Comparison of ENCODE assay signal across 29 cellular contexts in the genomic region with DNA sequence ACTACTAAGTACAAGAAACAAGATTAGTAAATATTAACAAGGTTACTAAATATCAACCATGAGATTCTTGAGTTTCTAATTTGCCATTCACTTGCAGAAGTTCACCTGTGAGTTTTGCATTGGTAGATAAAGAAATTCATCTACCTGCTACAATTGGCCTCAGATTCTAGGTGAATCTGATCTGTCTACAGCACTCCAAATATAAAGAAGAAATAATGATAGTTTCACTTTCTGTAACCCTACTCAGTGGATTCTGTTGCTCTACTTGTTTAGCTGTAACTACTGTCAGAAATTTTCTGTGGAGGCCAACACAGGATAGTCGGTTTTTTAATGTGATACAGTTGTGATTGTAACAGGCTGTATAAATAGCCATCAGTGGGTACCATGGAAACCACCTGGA.
DNase-seq lines count a peak whose midpoint lies in the region; ATAC-seq and TF ChIP-seq lines count a peak whose summit lies in the region.
"Had no signal": no experiment of that assay in that cellular context is flagged by ENCODE, and none has a peak within 500 bp of the region (broad histone marks: within the 10 kb centered on the region; RNA-seq: fewer than 3 reads in every experiment).

No MANE protein-coding gene starts in this region.

- H3K9me3 ChIP-seq in OCI-LY7 (ENCODE audit: low read length) (no peaks in the 10 kb centered on the region), neural cell (ENCODE audit: low read length) (no peaks in the 10 kb centered on the region), upper lobe of right lung (no peaks in the 10 kb centered on the region)
- H3K9me3 ChIP-seq: esophagus muscularis mucosa, right lobe of liver, transverse colon had no signal

- TF ChIP-seq RAD21 in neural cell (conservative IDR thresholded peaks at IDR 0.05) = no peak

- POLR2A ChIA-PET in OCI-LY7 (lab: Charles Lee) = interaction anchor here (0.5 to 1.2 kb wide), 7 partner anchors 14 to 233 kb away, joined by 3 to 6 read pairs (median 3); no protein-coding TSS in a partner anchor

- no peak for ATAC-seq in upper lobe of right lung
- ATAC-seq in GM21390 (IDR thresholded peaks at IDR 0.05; ENCODE audit: unreplicated experiment) = no peak
- ATAC-seq: GM23338, left colon, right lobe of liver, SK-N-SH treated with all-trans-retinoic acid at 6 μM for 48 hours had no signal

- intact Hi-C loops in OCI-LY7 (cut with micrococcal nuclease; ENCODE audit: unreplicated experiment) (no loop called here), upper lobe of right lung (cut with DNase I) (no loop called here)

- H4K20me1 ChIP-seq in OCI-LY7 (ENCODE audit: insufficient read depth, low read length) = no peaks in the 10 kb centered on the region
- H4K20me1 ChIP-seq in neural cell (ENCODE audit: insufficient read depth) = no peaks in the 10 kb centered on the region

- no peaks in the 10 kb centered on the region for H3K79me2 ChIP-seq in OCI-LY7 (ENCODE audit: insufficient read depth, low read depth, low read length)
- no peaks in the 10 kb centered on the region for H3K79me2 ChIP-seq in neural cell (replicated peaks; ENCODE audit: insufficient read depth, low read length)
- H3K79me2 ChIP-seq: hepatocyte had no signal

- H3K27me3 ChIP-seq in neural cell (ENCODE audit: insufficient read depth, low read depth, low read length) (no peaks in the 10 kb centered on the region), upper lobe of right lung (no peaks in the 10 kb centered on the region)
- H3K27me3 ChIP-seq: esophagus muscularis mucosa, hepatocyte, right lobe of liver, transverse colon had no signal

- CTCF ChIA-PET in OCI-LY7 (lab: Charles Lee; ENCODE audit: unreplicated experiment) = no interaction called here

- H3K4me2 ChIP-seq in OCI-LY7 (ENCODE audit: low read length) = no peak overlapping the region
- H3K4me2 ChIP-seq in neural cell (ENCODE audit: low read length) = no peak overlapping the region
- H3K4me2 ChIP-seq: GM23338, hepatocyte had no signal

- no TSS peak for BruUV-seq in OCI-LY7 (replicated peaks; lab: Mats Ljungman, UMichigan)

- H2AFZ ChIP-seq in OCI-LY7 (ENCODE audit: low read length) (peak overlapping the region; percentile 11; the same call in 1 of the 2 replicates), neural cell (ENCODE audit: low read depth, low read length) (no peak overlapping the region)
- H2AFZ ChIP-seq: GM23338, hepatocyte had no signal

- no peak for TF ChIP-seq EP300 in neural cell (conservative IDR thresholded peaks at IDR 0.05; ENCODE audit: poor library complexity, severe bottlenecking)

- H3F3A ChIP-seq in neural cell (ENCODE audit: insufficient read depth, low read length, poor library complexity, severe bottlenecking) = no peaks in the 10 kb centered on the region

- H3K36me3 ChIP-seq in OCI-LY7 (ENCODE audit: insufficient read depth, low read length) (no peaks in the 10 kb centered on the region), neural cell (ENCODE audit: insufficient read depth, low read length) (no peaks in the 10 kb centered on the region), upper lobe of right lung (no peaks in the 10 kb centered on the region)
- H3K36me3 ChIP-seq: esophagus muscularis mucosa, transverse colon had no signal

- in situ Hi-C loops in GM13977 (cut with MboI; ENCODE audit: low pct_unique_long_range_greater_than_20kb, low sequenced_read_pairs, unreplicated experiment) = no loop called here

- H3K9ac ChIP-seq in neural cell (ENCODE audit: low read length) = no peak overlapping the region

- TF ChIP-seq CTCF in GM13977 (IDR thresholded peaks at IDR 0.05; ENCODE audit: extremely low read depth, insufficient read depth, missing control alignments) (no peak), GM20000 (IDR thresholded peaks at IDR 0.05; ENCODE audit: extremely low read depth, missing control alignments) (no peak), OCI-LY7 (conservative IDR thresholded peaks at IDR 0.05; ENCODE audit: low read length) (no peak), neural cell (IDR thresholded peaks at IDR 0.05; ENCODE audit: poor library complexity, severe bottlenecking) (no peak), upper lobe of right lung (IDR thresholded peaks at IDR 0.05) (no peak)

- H3K4me1 ChIP-seq in OCI-LY7 (ENCODE audit: insufficient read depth, low read length, poor library complexity, severe bottlenecking) = peaks cover 12% of the 10 kb centered on the region
- H3K4me1 ChIP-seq in upper lobe of right lung = no peaks in the 10 kb centered on the region
- H3K4me1 ChIP-seq: esophagus muscularis mucosa, transverse colon had no signal

- H3K9me2 ChIP-seq in OCI-LY7 (ENCODE audit: insufficient read depth, low read length) = no peaks in the 10 kb centered on the region
- H3K9me2 ChIP-seq in neural cell (ENCODE audit: insufficient read depth, low read length) = no peaks in the 10 kb centered on the region

- H3K4me3 ChIP-seq in OCI-LY7 (ENCODE audit: low read depth, low read length, poor library complexity, severe bottlenecking) (no peak overlapping the region), neural cell (ENCODE audit: low read length) (no peak overlapping the region), upper lobe of right lung (no peak overlapping the region)
- H3K4me3 ChIP-seq: esophagus muscularis mucosa, GM23338, hepatocyte, right lobe of liver, transverse colon had no signal

- H3K27ac ChIP-seq in OCI-LY7 (ENCODE audit: low read depth, low read length, poor library complexity, severe bottlenecking) (no peak overlapping the region), neural cell (ENCODE audit: low read length) (no peak overlapping the region), upper lobe of right lung (no peak overlapping the region)
- H3K27ac ChIP-seq: C4-2B, esophagus muscularis mucosa, hepatocyte, right lobe of liver, transverse colon had no signal

- peak; percentile 50 for DNase-seq in GM13977 (ENCODE audit: low spot score)
- DNase-seq in GM20000 (ENCODE audit: low spot score) = peak; percentile 46
- no peak for DNase-seq in OCI-LY7 (ENCODE audit: low spot score)
- no peak for DNase-seq in upper lobe of right lung
- no peak for DNase-seq in NCI-H345 treated with DMSO at 0.1 percent for 48 hours (lab: John Stamatoyannopoulos, UW; ENCODE audit: unreplicated experiment)
- DNase-seq: activated CD4-positive, alpha-beta T cell treated with anti-CD3 and anti-CD28 coated beads for 48 hours; activated CD8-positive, alpha-beta memory T cell treated with anti-CD3 and anti-CD28 coated beads for 24 hours; activated effector memory CD4-positive, alpha-beta T cell treated with Interleukin-2 at 50 U/mL for 16 hours; activated naive CD8-positive, alpha-beta T cell treated with anti-CD3 and anti-CD28 coated beads for 36 hours; Calu3; caudate nucleus; foreskin melanocyte; HFFc6; immature natural killer cell; left colon; mammary epithelial cell; NCI-H2029; NCI-H226; right lobe of liver; stimulated activated CD4-positive, alpha-beta T cell treated with anti-CD3 and anti-CD28 coated beads, Interleukin-12 subunit alpha, Interleukin-12 subunit beta, amount 100 ng/mL, for 4 hours; stimulated activated CD4-positive, alpha-beta T cell treated with anti-CD3 and anti-CD28 coated beads, Interleukin-4, amount 100 ng/mL, for 1 hour; transverse colon had no signal

TF ChIP-seq in neural cell, 6 proteins besides CTCF, POLR2A, EP300 and RAD21:
- no peak for TF ChIP-seq SMC3 (conservative IDR thresholded peaks at IDR 0.05; ENCODE audit: poor library complexity)
- peak; percentile 42 for TF ChIP-seq POLR2AphosphoS5 (IDR thresholded peaks at IDR 0.05)
TF ChIP-seq in neural cell: peak in this region for 1.

Comparison
In these comparisons a context has a peak if more than half of its experiments do, and no peak if none do; other contexts are left out.
1. DNase-seq: peak in GM13977 (single experiment) and GM20000 (single experiment); none in OCI-LY7 (single experiment), upper lobe of right lung (single experiment) and NCI-H345 treated with DMSO at 0.1 percent for 48 hours (single experiment).